1 cellular context compared by ENCODE assay signal in genomic region chr1:45518910-45519309, GRCh38.
TF ChIP-seq lines count a peak whose summit lies in the region.

No MANE protein-coding gene starts in this region.

TF ChIP-seq in GM12878, 131 proteins besides CTCF, POLR2A, EP300 and RAD21:
- peak; percentile 67; the same call in 1 of the 2 replicates for TF ChIP-seq TCF3 (IDR thresholded peaks at IDR 0.05; ENCODE audit: borderline replicate concordance, insufficient read depth, low read depth, low read length)
- peak; percentile 78 for TF ChIP-seq TCF12 (IDR thresholded peaks at IDR 0.05; ENCODE audit: low read depth, low read length)
- TF ChIP-seq, protein P1, sequence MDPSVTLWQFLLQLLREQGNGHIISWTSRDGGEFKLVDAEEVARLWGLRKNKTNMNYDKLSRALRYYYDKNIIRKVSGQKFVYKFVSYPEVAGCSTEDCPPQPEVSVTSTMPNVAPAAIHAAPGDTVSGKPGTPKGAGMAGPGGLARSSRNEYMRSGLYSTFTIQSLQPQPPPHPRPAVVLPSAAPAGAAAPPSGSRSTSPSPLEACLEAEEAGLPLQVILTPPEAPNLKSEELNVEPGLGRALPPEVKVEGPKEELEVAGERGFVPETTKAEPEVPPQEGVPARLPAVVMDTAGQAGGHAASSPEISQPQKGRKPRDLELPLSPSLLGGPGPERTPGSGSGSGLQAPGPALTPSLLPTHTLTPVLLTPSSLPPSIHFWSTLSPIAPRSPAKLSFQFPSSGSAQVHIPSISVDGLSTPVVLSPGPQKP (IDR thresholded peaks at IDR 0.05; ENCODE audit: low read depth, low read length), result no peak
- peak; percentile 27; the same call in 1 of the 2 replicates for TF ChIP-seq NR2F1 (conservative IDR thresholded peaks at IDR 0.05)
- TF ChIP-seq MAX (IDR thresholded peaks at IDR 0.05; ENCODE audit: low read depth, low read length), result no peak
- TF ChIP-seq CHD2 (IDR thresholded peaks at IDR 0.05; ENCODE audit: borderline replicate concordance, low read depth, low read length), result 0 out of 2 replicates have a peak, but pooled peaks have one; percentile 28
- TF ChIP-seq RBBP5 (conservative IDR thresholded peaks at IDR 0.05), result no peak
- peak; percentile 31 to 82; a peak in 3 of 4 replicates for TF ChIP-seq SRF (IDR thresholded peaks at IDR 0.05; ENCODE audit: low read depth in 2 of 2, low read length in 2 of 2)
- TF ChIP-seq ETV6 (conservative IDR thresholded peaks at IDR 0.05 in 1 of 2, IDR thresholded peaks at IDR 0.05 in 1 of 2; ENCODE audit: borderline replicate concordance in 1 of 2, low read depth in 1 of 2), result no peak
- TF ChIP-seq CEBPZ (IDR thresholded peaks at IDR 0.05; ENCODE audit: low read depth, low read length), result no peak
- TF ChIP-seq ZBTB33 (IDR thresholded peaks at IDR 0.05), result no peak
- TF ChIP-seq HDAC6 (IDR thresholded peaks at IDR 0.05; ENCODE audit: unreplicated experiment), result no peak
- no peak for TF ChIP-seq ZNF274 (IDR thresholded peaks at IDR 0.05; ENCODE audit: insufficient read depth, insufficient read length)
- no peak for TF ChIP-seq STAT1 (conservative IDR thresholded peaks at IDR 0.05)
- no peak for TF ChIP-seq CBFB (IDR thresholded peaks at IDR 0.05; ENCODE audit: low read depth)
- TF ChIP-seq YY1 (IDR thresholded peaks at IDR 0.05; ENCODE audit: low read depth, low read length), result no peak
- 0 out of 2 replicates have a peak, but pooled peaks have one; percentile 34 for TF ChIP-seq MTA3 (IDR thresholded peaks at IDR 0.05; ENCODE audit: borderline replicate concordance, low read length)
- TF ChIP-seq ZBTB11 (CRISPR knock-in tag; IDR thresholded peaks at IDR 0.05), result no peak
- TF ChIP-seq, protein P2, sequence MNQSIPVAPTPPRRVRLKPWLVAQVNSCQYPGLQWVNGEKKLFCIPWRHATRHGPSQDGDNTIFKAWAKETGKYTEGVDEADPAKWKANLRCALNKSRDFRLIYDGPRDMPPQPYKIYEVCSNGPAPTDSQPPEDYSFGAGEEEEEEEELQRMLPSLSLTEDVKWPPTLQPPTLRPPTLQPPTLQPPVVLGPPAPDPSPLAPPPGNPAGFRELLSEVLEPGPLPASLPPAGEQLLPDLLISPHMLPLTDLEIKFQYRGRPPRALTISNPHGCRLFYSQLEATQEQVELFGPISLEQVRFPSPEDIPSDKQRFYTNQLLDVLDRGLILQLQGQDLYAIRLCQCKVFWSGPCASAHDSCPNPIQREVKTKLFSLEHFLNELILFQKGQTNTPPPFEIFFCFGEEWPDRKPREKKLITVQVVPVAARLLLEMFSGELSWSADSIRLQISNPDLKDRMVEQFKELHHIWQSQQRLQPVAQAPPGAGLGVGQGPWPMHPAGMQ (IDR thresholded peaks at IDR 0.05; ENCODE audit: borderline replicate concordance), result no peak
- TF ChIP-seq, protein P3, sequence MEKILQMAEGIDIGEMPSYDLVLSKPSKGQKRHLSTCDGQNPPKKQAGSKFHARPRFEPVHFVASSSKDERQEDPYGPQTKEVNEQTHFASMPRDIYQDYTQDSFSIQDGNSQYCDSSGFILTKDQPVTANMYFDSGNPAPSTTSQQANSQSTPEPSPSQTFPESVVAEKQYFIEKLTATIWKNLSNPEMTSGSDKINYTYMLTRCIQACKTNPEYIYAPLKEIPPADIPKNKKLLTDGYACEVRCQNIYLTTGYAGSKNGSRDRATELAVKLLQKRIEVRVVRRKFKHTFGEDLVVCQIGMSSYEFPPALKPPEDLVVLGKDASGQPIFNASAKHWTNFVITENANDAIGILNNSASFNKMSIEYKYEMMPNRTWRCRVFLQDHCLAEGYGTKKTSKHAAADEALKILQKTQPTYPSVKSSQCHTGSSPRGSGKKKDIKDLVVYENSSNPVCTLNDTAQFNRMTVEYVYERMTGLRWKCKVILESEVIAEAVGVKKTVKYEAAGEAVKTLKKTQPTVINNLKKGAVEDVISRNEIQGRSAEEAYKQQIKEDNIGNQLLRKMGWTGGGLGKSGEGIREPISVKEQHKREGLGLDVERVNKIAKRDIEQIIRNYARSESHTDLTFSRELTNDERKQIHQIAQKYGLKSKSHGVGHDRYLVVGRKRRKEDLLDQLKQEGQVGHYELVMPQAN (conservative IDR thresholded peaks at IDR 0.05), result 0 out of 2 replicates have a peak, but pooled peaks have one; percentile 36
- TF ChIP-seq PML (IDR thresholded peaks at IDR 0.05; ENCODE audit: low read length), result no peak
- peak; percentile 43; the same call in 1 of the 2 replicates for TF ChIP-seq RUNX3 (IDR thresholded peaks at IDR 0.05; ENCODE audit: low read length)
- TF ChIP-seq CREB1 (IDR thresholded peaks at IDR 0.05; ENCODE audit: low read depth), result no peak
- no peak for TF ChIP-seq TARDBP (IDR thresholded peaks at IDR 0.05; ENCODE audit: borderline replicate concordance)
- TF ChIP-seq SMAD1 (IDR thresholded peaks at IDR 0.05; ENCODE audit: low read depth, partially characterized antibody), result no peak
- TF ChIP-seq TBL1XR1 (IDR thresholded peaks at IDR 0.05; ENCODE audit: low read depth, low read length), result no peak
- TF ChIP-seq ZNF384 (IDR thresholded peaks at IDR 0.05; ENCODE audit: borderline replicate concordance, low read depth, low read length), result no peak
- TF ChIP-seq EGR1 (IDR thresholded peaks at IDR 0.05; ENCODE audit: borderline replicate concordance in 1 of 2, low read depth in 2 of 2, low read length in 2 of 2), result no peak
- TF ChIP-seq KAT2A (conservative IDR thresholded peaks at IDR 0.05; ENCODE audit: control insufficient read depth, low read depth, low read length), result no peak
- TF ChIP-seq, protein P4, sequence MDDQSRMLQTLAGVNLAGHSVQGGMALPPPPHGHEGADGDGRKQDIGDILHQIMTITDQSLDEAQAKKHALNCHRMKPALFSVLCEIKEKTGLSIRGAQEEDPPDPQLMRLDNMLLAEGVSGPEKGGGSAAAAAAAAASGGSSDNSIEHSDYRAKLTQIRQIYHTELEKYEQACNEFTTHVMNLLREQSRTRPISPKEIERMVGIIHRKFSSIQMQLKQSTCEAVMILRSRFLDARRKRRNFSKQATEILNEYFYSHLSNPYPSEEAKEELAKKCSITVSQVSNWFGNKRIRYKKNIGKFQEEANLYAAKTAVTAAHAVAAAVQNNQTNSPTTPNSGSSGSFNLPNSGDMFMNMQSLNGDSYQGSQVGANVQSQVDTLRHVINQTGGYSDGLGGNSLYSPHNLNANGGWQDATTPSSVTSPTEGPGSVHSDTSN (IDR thresholded peaks at IDR 0.05; ENCODE audit: insufficient replicate concordance, low read depth, low read length), result no peak
- 0 out of 2 replicates have a peak, but pooled peaks have one; percentile 52 for TF ChIP-seq SIN3A (IDR thresholded peaks at IDR 0.05; ENCODE audit: low read depth, low read length)
- no peak for TF ChIP-seq ZNF207 (IDR thresholded peaks at IDR 0.05; ENCODE audit: borderline replicate concordance)
- no peak for TF ChIP-seq NR2C1 (IDR thresholded peaks at IDR 0.05)
- TF ChIP-seq BCL11A (IDR thresholded peaks at IDR 0.05; ENCODE audit: low read depth, low read length), result no peak
